ENCODE assay signal across 12 cellular contexts in genomic region chr20:19785886-19786285, GRCh38. TPM values are rescaled to one million over a fixed set of nuclear protein-coding genes. Genes with fewer than 3 reads are reported as not detected.
DNase-seq lines count a peak whose midpoint lies in the region; ATAC-seq, FAIRE-seq and TF ChIP-seq lines count a peak whose summit lies in the region.
"Had no signal": no experiment of that assay in that cellular context is flagged by ENCODE, and none has a peak within 500 bp of the region (broad histone marks: within the 10 kb centered on the region; RNA-seq: fewer than 3 reads in every experiment).

No MANE protein-coding gene starts in this region.

- H3K23ac ChIP-seq in trophoblast cell (ENCODE audit: low read length), result no peak overlapping the region

- H3K79me1 ChIP-seq in trophoblast cell (ENCODE audit: low read length), result peaks cover 24% of the 10 kb centered on the region

- intact Hi-C loops in Right ventricle myocardium superior (cut with DNase I), result loop anchor here (10.0 kb wide), 1 partner anchor 91 kb away; no protein-coding TSS in a partner anchor

- H2AK5ac ChIP-seq in trophoblast cell (ENCODE audit: low read length), result peak overlapping the region; percentile 57

- no peak for FAIRE-seq in astrocyte (lab: Jason Lieb, UNC)
- FAIRE-seq: frontal cortex had no signal

- H4K8ac ChIP-seq in trophoblast cell (ENCODE audit: low read depth, low read length), result peak overlapping the region; percentile 58

- H3K14ac ChIP-seq in trophoblast cell (ENCODE audit: low read length), result peak overlapping the region; percentile 80

- no peaks in the 10 kb centered on the region for H4K20me1 ChIP-seq in astrocyte (ENCODE audit: insufficient read depth, low read length)

- H3K4me3 Mint-ChIP-seq in astrocyte (ENCODE audit: unreplicated experiment), result no peak overlapping the region
- no peak overlapping the region for H3K4me3 Mint-ChIP-seq in activated naive CD8-positive, alpha-beta T cell treated with anti-CD3 and anti-CD28 coated beads for 36 hours
- H3K4me3 Mint-ChIP-seq: activated CD4-positive, alpha-beta T cell treated with anti-CD3 and anti-CD28 coated beads for 36 hours had no signal

- no peaks in the 10 kb centered on the region for H3K79me2 ChIP-seq in astrocyte (ENCODE audit: insufficient read depth, low read length)
- H3K79me2 ChIP-seq in trophoblast cell (ENCODE audit: control insufficient read depth, insufficient read depth, low read length, poor library complexity), result peaks cover 7% of the 10 kb centered on the region

- H4K91ac ChIP-seq in trophoblast cell (ENCODE audit: low read depth, low read length), result peak overlapping the region; percentile 82

- H2BK120ac ChIP-seq in trophoblast cell (ENCODE audit: insufficient read depth, low read length, poor library complexity), result peak overlapping the region; percentile 59

- H3K9me3 ChIP-seq in AG04450 (ENCODE audit: control insufficient read depth, insufficient read depth, low read length) (no peaks in the 10 kb centered on the region), astrocyte (ENCODE audit: insufficient read depth, low read depth, low read length) (no peaks in the 10 kb centered on the region), trophoblast cell (ENCODE audit: insufficient read depth, low read depth, low read length) (no peaks in the 10 kb centered on the region)
- H3K9me3 ChIP-seq: uterus had no signal

- peak; percentile 83 for ATAC-seq in Right ventricle myocardium superior (ENCODE audit: poor library complexity)
- no peak for ATAC-seq in HG02610 (IDR thresholded peaks at IDR 0.05; ENCODE audit: unreplicated experiment)
- ATAC-seq: activated CD4-positive, alpha-beta T cell treated with anti-CD3 and anti-CD28 coated beads for 36 hours had no signal

- POLR2A ChIA-PET in AG04450 (lab: Yijun Ruan, JAX), result interaction anchor here (0.6 to 3.3 kb wide), 9 partner anchors 22 to 208 kb away, joined by 3 to 28 read pairs (median 5); no protein-coding TSS in a partner anchor

- H3K27me3 ChIP-seq in AG04450 (ENCODE audit: control insufficient read depth, insufficient read depth, low read length) (no peaks in the 10 kb centered on the region), astrocyte (ENCODE audit: insufficient read depth, low read length) (no peaks in the 10 kb centered on the region), trophoblast cell (ENCODE audit: insufficient read depth, low read length) (no peaks in the 10 kb centered on the region)
- H3K27me3 ChIP-seq: uterus had no signal

- H3K4me1 ChIP-seq in astrocyte (ENCODE audit: insufficient read depth, low read length) (peaks cover 34% of the 10 kb centered on the region), trophoblast cell (ENCODE audit: control insufficient read depth in 1 of 2, insufficient read depth in 2 of 2, low read length in 2 of 2) (peaks cover 17 to 27% of the 10 kb centered on the region in 2 experiments)

- TF ChIP-seq CTCF in AG04450 (IDR thresholded peaks at IDR 0.05; ENCODE audit: low read depth, low read length) (no peak), astrocyte (IDR thresholded peaks at IDR 0.05; ENCODE audit: insufficient read depth, low read depth, low read length) (no peak)

- peak overlapping the region; percentile 76 for H3K27ac ChIP-seq in AG04450 (ENCODE audit: low read depth, low read length)
- H3K27ac ChIP-seq in astrocyte (ENCODE audit: low read depth, low read length), result peak overlapping the region; percentile 85
- H3K27ac ChIP-seq in trophoblast cell (ENCODE audit: low read depth, low read length), result peak overlapping the region; percentile 92

- no peak overlapping the region for H2AFZ ChIP-seq in astrocyte (ENCODE audit: low read depth, low read length)
- peak overlapping the region; percentile 52 for H2AFZ ChIP-seq in trophoblast cell (ENCODE audit: insufficient read depth, low read length, poor library complexity)

- H2BK12ac ChIP-seq in trophoblast cell (ENCODE audit: low read length), result peak overlapping the region; percentile 74

- CTCF ChIA-PET in AG04450 (lab: Charles Lee), result interaction anchor here (0.5 to 3.9 kb wide), 33 partner anchors 10 to 1509 kb away, joined by 3 to 27 read pairs (median 4); partner anchors contain the start of gene NAA20

- H3K4ac ChIP-seq in trophoblast cell (ENCODE audit: low read depth, low read length), result peak overlapping the region; percentile 56

- peak overlapping the region; percentile 70 for H2BK5ac ChIP-seq in trophoblast cell (ENCODE audit: low read depth, low read length, poor library complexity)

- H3K4me2 ChIP-seq in astrocyte (ENCODE audit: low read length) (peak overlapping the region; percentile 73), trophoblast cell (ENCODE audit: low read length) (no peak overlapping the region)

- no CpG with 5 or more reads among the region's 1 CpG for WGBS in trophoblast cell (ENCODE audit: extremely low coverage, insufficient coverage, insufficient read length)

- no peak overlapping the region for H4K12ac ChIP-seq in trophoblast cell (ENCODE audit: low read depth, low read length)

- H3K27ac Mint-ChIP-seq in astrocyte (ENCODE audit: unreplicated experiment), result peak overlapping the region; percentile 90
- no peak overlapping the region for H3K27ac Mint-ChIP-seq in activated naive CD8-positive, alpha-beta T cell treated with anti-CD3 and anti-CD28 coated beads for 36 hours
- H3K27ac Mint-ChIP-seq: activated CD4-positive, alpha-beta T cell treated with anti-CD3 and anti-CD28 coated beads for 36 hours; IgD-negative memory B cell had no signal

- H3K4me1 Mint-ChIP-seq in astrocyte (ENCODE audit: low read depth, unreplicated experiment), result peaks cover 49% of the 10 kb centered on the region
- H3K4me1 Mint-ChIP-seq in activated naive CD8-positive, alpha-beta T cell treated with anti-CD3 and anti-CD28 coated beads for 36 hours, result peaks cover 4% of the 10 kb centered on the region

- peak overlapping the region; percentile 54 for H3K18ac ChIP-seq in trophoblast cell (ENCODE audit: low read length)

- H3K4me3 ChIP-seq in AG04450 (ENCODE audit: low read depth, low read length) (no peak overlapping the region), astrocyte (ENCODE audit: insufficient read depth, low read depth, low read length) (peak overlapping the region; percentile 1), trophoblast cell (ENCODE audit: low read depth, low read length) (no peak overlapping the region)
- H3K4me3 ChIP-seq: uterus had no signal

- H3K27me3 Mint-ChIP-seq in astrocyte (ENCODE audit: low read depth, unreplicated experiment), result no peaks in the 10 kb centered on the region
- H3K27me3 Mint-ChIP-seq in activated naive CD8-positive, alpha-beta T cell treated with anti-CD3 and anti-CD28 coated beads for 36 hours, result peaks cover 28% of the 10 kb centered on the region

- H3K36me3 ChIP-seq in astrocyte (ENCODE audit: insufficient read depth, low read length) (no peaks in the 10 kb centered on the region), trophoblast cell (ENCODE audit: control insufficient read depth in 1 of 2, insufficient read depth in 2 of 2, low read length in 2 of 2) (no peaks in the 10 kb centered on the region)
- H3K36me3 ChIP-seq: uterus had no signal

- DNase-seq in AG04450 (ENCODE audit: low read depth, low spot score), result no peak
- peak; percentile 88 for DNase-seq in astrocyte (ENCODE audit: low read depth)
- DNase-seq in Right ventricle myocardium superior, result no peak
- DNase-seq in trophoblast cell, result no peak
- DNase-seq in activated CD8-positive, alpha-beta memory T cell treated with anti-CD3 and anti-CD28 coated beads, Interleukin-2, amount 50 U/mL, for 4 hours, result no peak
- DNase-seq in activated naive CD8-positive, alpha-beta T cell treated with anti-CD3 and anti-CD28 coated beads for 36 hours, result no peak
- DNase-seq in NCI-H1930 (lab: John Stamatoyannopoulos, UW), result no peak
- DNase-seq: activated CD4-positive, alpha-beta T cell treated with anti-CD3 and anti-CD28 coated beads for 36 hours had no signal

- H3K9me3 Mint-ChIP-seq in astrocyte (ENCODE audit: unreplicated experiment), result no peaks in the 10 kb centered on the region
- H3K9me3 Mint-ChIP-seq in activated naive CD8-positive, alpha-beta T cell treated with anti-CD3 and anti-CD28 coated beads for 36 hours, result peaks cover 3% of the 10 kb centered on the region

- H3K36me3 Mint-ChIP-seq in astrocyte (ENCODE audit: low read depth, unreplicated experiment), result no peaks in the 10 kb centered on the region
- H3K36me3 Mint-ChIP-seq in activated naive CD8-positive, alpha-beta T cell treated with anti-CD3 and anti-CD28 coated beads for 36 hours, result no peaks in the 10 kb centered on the region

- H3K9ac ChIP-seq in astrocyte (ENCODE audit: low read length) (peak overlapping the region; percentile 58), trophoblast cell (ENCODE audit: low read length) (no peak overlapping the region)

RNA-seq across cellular contexts. Expression of gene RIN2, which starts 27.8 kb away (rescaled TPM):
- polyA plus RNA-seq in AG04450 (2011; rRNA removed), result 56.0 and 60.8 TPM in 2 replicates
- polyA minus RNA-seq in AG04450 (2011; rRNA and poly(A)+ RNA removed), result 187 and 211 TPM in 2 replicates
- 21.2 and 22.8 TPM in 2 replicates for total RNA-seq in astrocyte
- 52.4 TPM for total RNA-seq in Right ventricle myocardium superior
- polyA plus RNA-seq in trophoblast cell (2013), result 16.5 and 17.0 TPM in 2 replicates
- not detected for total RNA-seq in activated naive CD8-positive, alpha-beta T cell treated with anti-CD3 and anti-CD28 coated beads for 36 hours
- total RNA-seq: activated CD4-positive, alpha-beta T cell treated with anti-CD3 and anti-CD28 coated beads for 36 hours had no signal
- polyA plus RNA-seq: IgD-negative memory B cell had no signal

Comparison
In these comparisons a context has a peak if more than half of its experiments do, and no peak if none do; other contexts are left out.
1. RNA of gene RIN2, which starts 27.8 kb away (total RNA-seq): 52.4 TPM in Right ventricle myocardium superior (single experiment) and 21.2 to 22.8 TPM in astrocyte; not detected in activated naive CD8-positive, alpha-beta T cell treated with anti-CD3 and anti-CD28 coated beads for 36 hours; every median in the first group is over 10 times any median in the second.
2. Peak in every context shown above with its lines, with median percentiles within 50 percentile points of each other: H3K27ac ChIP-seq.